9 cellular contexts compared by ENCODE assay signal in the genomic region with DNA sequence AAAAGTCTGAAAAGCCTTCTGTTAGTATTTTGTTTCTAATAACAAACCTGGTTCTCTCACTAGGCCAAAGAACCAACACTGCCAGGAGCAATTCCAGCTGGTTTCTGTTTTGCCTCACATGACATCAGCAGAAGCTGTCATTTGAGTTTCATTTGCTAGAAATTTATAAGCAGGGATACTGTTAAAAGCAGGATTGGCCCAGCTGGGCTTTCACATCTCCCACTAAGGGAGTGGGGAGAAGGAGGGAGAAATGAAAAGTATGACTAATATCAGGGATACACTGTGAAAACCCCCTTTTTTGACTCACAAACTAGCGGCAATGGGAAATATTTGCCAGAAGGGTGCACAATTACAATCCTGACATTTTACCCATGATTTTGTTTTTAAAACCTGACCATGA. TPM values are rescaled to one million over a fixed set of nuclear protein-coding genes. Genes with fewer than 3 reads are reported as not detected.
DNase-seq lines count a peak whose midpoint lies in the region; ATAC-seq, FAIRE-seq and TF ChIP-seq lines count a peak whose summit lies in the region.
"Had no signal": no experiment of that assay in that cellular context is flagged by ENCODE, and none has a peak within 500 bp of the region (broad histone marks: within the 10 kb centered on the region; RNA-seq: fewer than 3 reads in every experiment).

No MANE protein-coding gene starts in this region.

- 52 to 61% methylated on average over 1 of the region's 1 CpG for WGBS in lower leg skin, 2 donors

- H3K4me1 ChIP-seq in kidney (ENCODE audit: control insufficient read depth in 1 of 2, insufficient read depth in 1 of 2, low read depth in 1 of 2, low read length in 2 of 2) (peaks cover 0 to 7% of the 10 kb centered on the region in 2 donors), subcutaneous abdominal adipose tissue (ENCODE audit: control insufficient read depth in 5 of 5, insufficient read depth in 5 of 5, low read length in 5 of 5) (peaks cover 15 to 92% (median 78%) of the 10 kb centered on the region in 5 donors)

- H3K36me3 ChIP-seq in brain microvascular endothelial cell (replicated peaks) = peaks cover 32% of the 10 kb centered on the region
- no peaks in the 10 kb centered on the region for H3K36me3 ChIP-seq in kidney (ENCODE audit: control insufficient read depth in 1 of 2, insufficient read depth in 2 of 2, low read length in 2 of 2)
- peaks cover 0 to 3% (median 0%) of the 10 kb centered on the region in 5 donors for H3K36me3 ChIP-seq in subcutaneous abdominal adipose tissue (ENCODE audit: control insufficient read depth in 5 of 5, insufficient read depth in 5 of 5, low read length in 5 of 5)

- ATAC-seq in HG02623 (IDR thresholded peaks at IDR 0.05; ENCODE audit: unreplicated experiment) = no peak

- TF ChIP-seq POLR2A in lower leg skin (IDR thresholded peaks at IDR 0.05) = no peak

- H3K9me3 ChIP-seq in kidney (ENCODE audit: control insufficient read depth in 1 of 2, low read length in 2 of 2) = no peaks in the 10 kb centered on the region
- no peaks in the 10 kb centered on the region for H3K9me3 ChIP-seq in subcutaneous abdominal adipose tissue (ENCODE audit: control insufficient read depth in 5 of 5, low read length in 5 of 5)

- in situ Hi-C loops in brain microvascular endothelial cell (cut with HindIII; ENCODE audit: low pct_ligation_motif_present, low sequenced_read_pairs) = no loop called here

- H3K9ac ChIP-seq in kidney (ENCODE audit: low read length in 2 of 2) (peak overlapping the region in 1 of 2 donors; percentile 38), subcutaneous abdominal adipose tissue (ENCODE audit: low read length in 5 of 5) (peak overlapping the region in 4 of 5 donors; percentile 12 to 86 (median 66))

- intact Hi-C loops in kidney (cut with DNase I) = no loop called here
- intact Hi-C loops in lower leg skin (cut with DNase I; ENCODE audit: low total_unique reads) = no loop called here

- H3K27ac ChIP-seq in brain microvascular endothelial cell = peak overlapping the region; percentile 54
- peak overlapping the region; percentile 66 to 67 for H3K27ac ChIP-seq in kidney (ENCODE audit: low read depth in 2 of 2, low read length in 2 of 2)
- peak overlapping the region; percentile 97 for H3K27ac ChIP-seq in subcutaneous abdominal adipose tissue (ENCODE audit: low read depth, low read length)

- TF ChIP-seq CTCF in brain microvascular endothelial cell (IDR thresholded peaks at IDR 0.05; ENCODE audit: low read depth, low read length, missing control alignments) (peak; percentile 9), kidney (IDR thresholded peaks at IDR 0.05; ENCODE audit: borderline replicate concordance, extremely low read depth, insufficient read depth) (no peak), lower leg skin (IDR thresholded peaks at IDR 0.05) (no peak)

- DNase-seq in LHCN-M2 (ENCODE audit: low read depth) (peak; percentile 91), brain microvascular endothelial cell (peak; percentile 79), kidney (no peak), lower leg skin (ENCODE audit: low spot score in 2 of 2) (no peak), NCI-H82 (lab: John Stamatoyannopoulos, UW) (no peak)
- DNase-seq: activated CD4-positive, alpha-beta memory T cell treated with anti-CD3 and anti-CD28 coated beads, Interleukin-2, amount 10 ng/mL, durations not matched to agents 7 days and 5 days; NCI-H2227 treated with DMSO at 0.1 percent for 48 hours had no signal

- H3K27me3 ChIP-seq in brain microvascular endothelial cell (replicated peaks) (no peaks in the 10 kb centered on the region), subcutaneous abdominal adipose tissue (ENCODE audit: control insufficient read depth in 5 of 5, insufficient read depth in 4 of 5, low read length in 5 of 5) (no peaks in the 10 kb centered on the region)

- H3K4me3 ChIP-seq in brain microvascular endothelial cell (ENCODE audit: low read depth, low read length) = peak overlapping the region; percentile 49
- H3K4me3 ChIP-seq in kidney (ENCODE audit: low read length in 2 of 2) = no peak overlapping the region
- H3K4me3 ChIP-seq in subcutaneous abdominal adipose tissue (ENCODE audit: low read depth in 1 of 5, low read length in 5 of 5) = peak overlapping the region; percentile 68 to 92 (median 82)
- H3K4me3 ChIP-seq in lower leg skin (ENCODE audit: low read depth, poor library complexity, severe bottlenecking) = no peak overlapping the region

- FAIRE-seq in kidney (lab: Jason Lieb, UNC) = no peak

RNA-seq across cellular contexts. Expression of a gene that starts 5.3 kb away (rescaled TPM):
- 96.0 and 137 TPM in 2 replicates for total RNA-seq in LHCN-M2 (2014; rRNA removed)
- 544 TPM for polyA plus RNA-seq in LHCN-M2 (2012)
- total RNA-seq in kidney = 57.5 TPM
- polyA plus RNA-seq in kidney (ENCODE audit: insufficient read depth, low read depth, low replicate concordance) = 12.0 TPM
- 10 to 100 TPM in 3 of 4 donors, 1 to 10 TPM in 1; 7.4 to 53.3 (median 10.6) TPM for total RNA-seq in lower leg skin

Comparison
In these comparisons a context has a peak if more than half of its experiments do, and no peak if none do; other contexts are left out.
1. DNase-seq: peak in LHCN-M2 (single experiment) and brain microvascular endothelial cell (single experiment); none in kidney (single experiment), lower leg skin (0 of 2) and NCI-H82 (single experiment).
2. H3K4me3 ChIP-seq: peak in brain microvascular endothelial cell (single experiment) and subcutaneous abdominal adipose tissue (5 of 5); none in kidney (0 of 2) and lower leg skin (single experiment).
3. Peak in every context shown above with its lines, with median percentiles within 50 percentile points of each other: H3K27ac ChIP-seq.